In genomic region chr11:128481135-128481534, GRCh38 we compare ENCODE assay signal across 9 cellular contexts.
DNase-seq lines count a peak whose midpoint lies in the region; ATAC-seq and TF ChIP-seq lines count a peak whose summit lies in the region.
"Had no signal": no experiment of that assay in that cellular context is flagged by ENCODE, and none has a peak within 500 bp of the region (broad histone marks: within the 10 kb centered on the region; RNA-seq: fewer than 3 reads in every experiment).

No MANE protein-coding gene starts in this region.

- no peak for TF ChIP-seq CTCF in foreskin fibroblast (IDR thresholded peaks at IDR 0.05; ENCODE audit: low read depth, low read length)
- no peak for TF ChIP-seq CTCF in Calu3 (IDR thresholded peaks at IDR 0.05; ENCODE audit: unreplicated experiment)

- no peaks in the 10 kb centered on the region for H3K27me3 ChIP-seq in skeletal muscle tissue (ENCODE audit: control insufficient read depth in 3 of 3, insufficient read depth in 3 of 3, low read length in 3 of 3)

- no peak overlapping the region for H3K9ac ChIP-seq in skeletal muscle tissue (ENCODE audit: low read depth in 1 of 3, low read length in 3 of 3)

- no peaks in the 10 kb centered on the region for H3K27me3 Mint-ChIP-seq in activated T-helper 17 cell treated with anti-CD3 and anti-CD28 coated beads, Interleukin-2, amount 50 U/mL, for 72 hours
- H3K27me3 Mint-ChIP-seq in Calu3 (ENCODE audit: unreplicated experiment): no peaks in the 10 kb centered on the region

- CTCF ChIA-PET in Calu3 (lab: Charles Lee): interaction anchor here (0.6 kb wide), 1 partner anchor 28 kb away, joined by 5 read pairs; no protein-coding TSS in a partner anchor

- no peaks in the 10 kb centered on the region for H3K9me3 ChIP-seq in skeletal muscle tissue (ENCODE audit: control insufficient read depth in 3 of 3, low read length in 3 of 3)
- H3K9me3 ChIP-seq: mucosa of descending colon had no signal

- peak overlapping the region; percentile 100 for H3K27ac Mint-ChIP-seq in activated T-helper 17 cell treated with anti-CD3 and anti-CD28 coated beads, Interleukin-2, amount 50 U/mL, for 72 hours
- no peak overlapping the region for H3K27ac Mint-ChIP-seq in Calu3 (ENCODE audit: unreplicated experiment)

- ATAC-seq in activated T-helper 17 cell treated with anti-CD3 and anti-CD28 coated beads, Interleukin-2, amount 50 U/mL, for 72 hours (replicated peaks): no peak
- no peak for ATAC-seq in HG03342 (IDR thresholded peaks at IDR 0.05; ENCODE audit: unreplicated experiment)
- ATAC-seq: mucosa of descending colon had no signal

- H3K4me3 ChIP-seq in foreskin fibroblast (ENCODE audit: low read depth in 1 of 2, low read length in 2 of 2) (no peak overlapping the region), skeletal muscle tissue (ENCODE audit: low read length in 3 of 3) (no peak overlapping the region)
- H3K4me3 ChIP-seq: mucosa of descending colon had no signal

- peaks cover 91% of the 10 kb centered on the region for H3K4me1 Mint-ChIP-seq in activated T-helper 17 cell treated with anti-CD3 and anti-CD28 coated beads, Interleukin-2, amount 50 U/mL, for 72 hours
- peaks cover 13% of the 10 kb centered on the region for H3K4me1 Mint-ChIP-seq in Calu3 (ENCODE audit: low read depth, unreplicated experiment)

- DNase-seq in HCEC 1CT: peak; percentile 93
- DNase-seq in foreskin fibroblast: peak; percentile 76 to 86
- no peak for DNase-seq in OCI-M2 (lab: John Stamatoyannopoulos, UW; ENCODE audit: unreplicated experiment)
- DNase-seq in Calu3: no peak
- no peak for DNase-seq in NCI-H1694 (lab: John Stamatoyannopoulos, UW)
- DNase-seq: mucosa of descending colon had no signal

- peaks cover 29 to 48% (median 44%) of the 10 kb centered on the region in 3 donors for H3K4me1 ChIP-seq in skeletal muscle tissue (ENCODE audit: control insufficient read depth in 3 of 3, insufficient read depth in 3 of 3, low read length in 3 of 3)

- H3K9me3 Mint-ChIP-seq in activated T-helper 17 cell treated with anti-CD3 and anti-CD28 coated beads, Interleukin-2, amount 50 U/mL, for 72 hours: no peaks in the 10 kb centered on the region
- H3K9me3 Mint-ChIP-seq in Calu3 (ENCODE audit: low read depth, unreplicated experiment): no peaks in the 10 kb centered on the region

- H3K36me3 Mint-ChIP-seq in activated T-helper 17 cell treated with anti-CD3 and anti-CD28 coated beads, Interleukin-2, amount 50 U/mL, for 72 hours (ENCODE audit: low read depth): peaks cover 100% of the 10 kb centered on the region
- peaks cover 29% of the 10 kb centered on the region for H3K36me3 Mint-ChIP-seq in Calu3 (ENCODE audit: insufficient read depth, unreplicated experiment)

- H3K27ac ChIP-seq in skeletal muscle tissue (ENCODE audit: low read depth, low read length): peak overlapping the region; percentile 77

- H3K36me3 ChIP-seq in skeletal muscle tissue (ENCODE audit: control insufficient read depth in 3 of 3, insufficient read depth in 3 of 3, low read length in 3 of 3): peaks cover 12 to 34% (median 34%) of the 10 kb centered on the region in 3 donors

- peak overlapping the region; percentile 99 for H3K4me3 Mint-ChIP-seq in activated T-helper 17 cell treated with anti-CD3 and anti-CD28 coated beads, Interleukin-2, amount 50 U/mL, for 72 hours
- H3K4me3 Mint-ChIP-seq in Calu3 (ENCODE audit: low read depth, unreplicated experiment): no peak overlapping the region

- intact Hi-C loops in Calu3 (cut with micrococcal nuclease; ENCODE audit: unreplicated experiment): no loop called here

- no TSS peak for BruUV-seq in Calu3 (replicated peaks; lab: Mats Ljungman, UMichigan)

Comparison
In these comparisons a context has a peak if more than half of its experiments do, and no peak if none do; other contexts are left out.
1. DNase-seq: peak in HCEC 1CT (single experiment) and foreskin fibroblast (2 of 2); none in OCI-M2 (single experiment), Calu3 (single experiment) and NCI-H1694 (single experiment).